ENCODE assay signal across 8 cellular contexts in the genomic region with DNA sequence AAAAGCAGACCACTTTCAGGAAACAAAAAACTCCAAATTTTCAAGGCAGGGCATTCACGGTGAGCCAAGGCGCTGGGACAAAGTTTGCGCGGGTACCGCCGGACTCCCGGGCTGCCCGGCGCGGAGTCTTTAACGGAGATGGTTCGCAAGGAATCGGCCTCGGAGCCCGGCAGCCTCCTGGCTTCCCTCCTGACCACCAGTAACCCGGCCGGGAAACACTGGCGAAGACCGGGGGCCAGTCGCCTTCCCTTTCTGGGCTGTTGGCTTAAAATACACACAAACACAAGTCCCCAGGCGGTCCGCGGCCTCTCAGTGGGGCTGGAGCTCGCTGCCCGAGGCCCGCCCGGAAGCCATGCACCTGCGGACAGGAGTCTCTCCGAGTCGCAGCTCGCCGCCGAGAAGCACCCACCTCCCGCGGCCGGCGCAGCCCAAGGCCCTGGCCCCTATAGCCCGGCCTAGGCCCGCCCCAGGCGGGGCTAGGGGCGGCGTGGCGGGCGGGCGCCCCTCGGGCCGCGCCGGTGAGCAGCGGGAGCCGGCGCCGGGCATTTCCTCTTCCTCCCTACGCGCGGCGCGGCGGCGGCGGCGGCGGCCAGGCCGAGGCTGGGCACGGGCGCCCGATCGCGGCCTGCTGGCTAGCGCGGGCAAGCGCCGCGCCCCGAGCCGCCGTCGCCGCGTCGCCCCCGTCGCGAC. TPM values are rescaled to one million over a fixed set of nuclear protein-coding genes. Genes with fewer than 3 reads are reported as not detected.
DNase-seq lines count a peak whose midpoint lies in the region; ATAC-seq and TF ChIP-seq lines count a peak whose summit lies in the region.

No MANE protein-coding gene starts in this region.

- peaks cover 32% of the 10 kb centered on the region for H3K4me1 Mint-ChIP-seq in T-helper 1 cell treated with Interleukin-12 subunit alpha and Interleukin-12 subunit beta and Interleukin-4 antibody, amounts not matched to agents 30 μg/mL and 1 μg/mL, for 36 hours (ENCODE audit: low read depth)

- TF ChIP-seq POLR2A in gastrocnemius medialis (IDR thresholded peaks at IDR 0.05), result peak; percentile 27 to 38

- in situ Hi-C loops in gastrocnemius medialis (cut with MboI; ENCODE audit: low sequenced_read_pairs in 4 of 4), result no loop called here

- H3K9me3 Mint-ChIP-seq in T-helper 1 cell treated with Interleukin-12 subunit alpha and Interleukin-12 subunit beta and Interleukin-4 antibody, amounts not matched to agents 30 μg/mL and 1 μg/mL, for 36 hours, result no peaks in the 10 kb centered on the region

- H3K27me3 Mint-ChIP-seq in T-helper 1 cell treated with Interleukin-12 subunit alpha and Interleukin-12 subunit beta and Interleukin-4 antibody, amounts not matched to agents 30 μg/mL and 1 μg/mL, for 36 hours (ENCODE audit: low read depth), result no peaks in the 10 kb centered on the region

- H3K27ac ChIP-seq in ascending aorta (peak overlapping the region; percentile 94 to 99), gastrocnemius medialis (peak overlapping the region; percentile 92 to 99 (median 97))

- peak overlapping the region; percentile 100 for H3K4me3 Mint-ChIP-seq in T-helper 1 cell treated with Interleukin-12 subunit alpha and Interleukin-12 subunit beta and Interleukin-4 antibody, amounts not matched to agents 30 μg/mL and 1 μg/mL, for 36 hours

- DNase-seq in DMS53 (lab: John Stamatoyannopoulos, UW), result peak; percentile 91
- peak; percentile 86 for DNase-seq in GM20000 (ENCODE audit: low spot score)
- peak; percentile 54 for DNase-seq in HT-29 (ENCODE audit: low spot score)
- peak; percentile 22 to 86 for DNase-seq in ascending aorta (ENCODE audit: low spot score in 2 of 2)
- peak; percentile 36 to 59 for DNase-seq in gastrocnemius medialis
- DNase-seq in H4 (ENCODE audit: low spot score), result no peak

- TF ChIP-seq CTCF in GM20000 (IDR thresholded peaks at IDR 0.05; ENCODE audit: extremely low read depth, missing control alignments), result no peak
- TF ChIP-seq CTCF in ascending aorta (IDR thresholded peaks at IDR 0.05), result no peak
- no peak for TF ChIP-seq CTCF in gastrocnemius medialis (IDR thresholded peaks at IDR 0.05 in 4 of 5, conservative IDR thresholded peaks at IDR 0.05 in 1 of 5)

- H3K4me1 ChIP-seq in ascending aorta, result peaks cover 9 to 20% of the 10 kb centered on the region in 2 donors
- H3K4me1 ChIP-seq in gastrocnemius medialis, result peaks cover 46 to 47% of the 10 kb centered on the region in 2 donors

- peak; percentile 44 to 45 for ATAC-seq in gastrocnemius medialis

- peak overlapping the region; percentile 79 to 90 for H3K4me3 ChIP-seq in ascending aorta
- peak overlapping the region; percentile 95 for H3K4me3 ChIP-seq in iPS-11a (ENCODE audit: low read depth, low read length)
- H3K4me3 ChIP-seq in gastrocnemius medialis, result peak overlapping the region; percentile 81 to 96 (median 92)

- no peaks in the 10 kb centered on the region for H3K9me3 ChIP-seq in ascending aorta
- no peaks in the 10 kb centered on the region for H3K9me3 ChIP-seq in gastrocnemius medialis

- H3K27ac Mint-ChIP-seq in T-helper 1 cell treated with Interleukin-12 subunit alpha and Interleukin-12 subunit beta and Interleukin-4 antibody, amounts not matched to agents 30 μg/mL and 1 μg/mL, for 36 hours, result peak overlapping the region; percentile 100

- intact Hi-C loops in ascending aorta (cut with DNase I), result loop anchor here (2.0 to 5.0 kb wide), 5 partner anchors 43 to 1652 kb away; partner anchors contain the start of genes RNF103, TCF7L1 and TMSB10
- intact Hi-C loops in gastrocnemius medialis (cut with DNase I; ENCODE audit: low total_unique reads), result loop anchor here (2.0 kb wide), 1 partner anchor 46 kb away; no protein-coding TSS in a partner anchor

- H3K36me3 Mint-ChIP-seq in T-helper 1 cell treated with Interleukin-12 subunit alpha and Interleukin-12 subunit beta and Interleukin-4 antibody, amounts not matched to agents 30 μg/mL and 1 μg/mL, for 36 hours (ENCODE audit: low read depth), result peaks cover 26% of the 10 kb centered on the region

- H3K27me3 ChIP-seq in ascending aorta (no peaks in the 10 kb centered on the region), gastrocnemius medialis (no peaks in the 10 kb centered on the region)

- H3K36me3 ChIP-seq in ascending aorta (peaks cover 0 to 9% of the 10 kb centered on the region in 2 donors), gastrocnemius medialis (peaks cover 0 to 3% of the 10 kb centered on the region in 2 donors)

RNA-seq across cellular contexts. Expression of gene KCMF1, which starts 0.6 kb away (rescaled TPM):
- total RNA-seq in HT-29 (2014; rRNA removed; shearing (Covaris generic)), result 39.2 and 47.6 TPM in 2 replicates
- 14.4 TPM for total RNA-seq in ascending aorta
- total RNA-seq in gastrocnemius medialis, result 100 to 1,000 TPM; 158 to 178 (median 165) TPM
- total RNA-seq in H4 (2014; rRNA removed; shearing (Covaris generic)), result 61.6 and 90.1 TPM in 2 replicates
